ENCODE assay signal across 1 cellular context in the genomic region with DNA sequence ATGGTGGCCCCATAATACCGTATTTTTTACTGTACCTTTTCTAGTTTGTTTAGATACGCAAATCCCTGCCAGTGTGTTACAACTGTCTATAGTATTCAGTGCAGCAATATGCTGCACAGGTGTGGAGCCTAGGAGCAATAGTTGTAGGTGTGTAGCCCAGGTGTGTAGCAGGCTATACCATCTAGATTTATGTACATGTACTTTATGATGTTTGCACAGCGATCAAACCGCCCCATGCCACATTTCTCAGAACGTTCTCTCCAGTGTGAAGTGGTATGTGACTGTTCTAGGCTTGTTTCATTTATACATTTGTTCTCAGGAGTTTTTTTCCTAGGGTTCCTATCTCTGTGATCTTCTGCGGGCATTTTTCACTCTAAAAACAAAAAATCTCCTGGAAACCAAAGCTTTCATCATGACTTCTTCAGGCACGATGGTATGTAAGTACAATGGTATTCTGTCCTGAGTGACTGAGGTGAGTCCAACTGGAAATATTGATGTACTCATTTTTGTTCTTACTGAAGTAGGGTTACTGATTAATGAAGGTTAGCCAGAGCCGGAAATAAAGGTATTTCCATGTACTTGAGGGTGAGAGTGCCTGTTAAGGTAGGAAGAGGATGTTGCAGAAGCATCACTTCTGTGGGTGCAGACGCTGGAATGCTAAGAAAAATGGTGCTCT.
TF ChIP-seq lines count a peak whose summit lies in the region.

No MANE protein-coding gene starts in this region.

TF ChIP-seq in HepG2, 621 proteins besides CTCF, POLR2A, EP300 and RAD21 (continued from another document):
- TF ChIP-seq, protein P1, sequence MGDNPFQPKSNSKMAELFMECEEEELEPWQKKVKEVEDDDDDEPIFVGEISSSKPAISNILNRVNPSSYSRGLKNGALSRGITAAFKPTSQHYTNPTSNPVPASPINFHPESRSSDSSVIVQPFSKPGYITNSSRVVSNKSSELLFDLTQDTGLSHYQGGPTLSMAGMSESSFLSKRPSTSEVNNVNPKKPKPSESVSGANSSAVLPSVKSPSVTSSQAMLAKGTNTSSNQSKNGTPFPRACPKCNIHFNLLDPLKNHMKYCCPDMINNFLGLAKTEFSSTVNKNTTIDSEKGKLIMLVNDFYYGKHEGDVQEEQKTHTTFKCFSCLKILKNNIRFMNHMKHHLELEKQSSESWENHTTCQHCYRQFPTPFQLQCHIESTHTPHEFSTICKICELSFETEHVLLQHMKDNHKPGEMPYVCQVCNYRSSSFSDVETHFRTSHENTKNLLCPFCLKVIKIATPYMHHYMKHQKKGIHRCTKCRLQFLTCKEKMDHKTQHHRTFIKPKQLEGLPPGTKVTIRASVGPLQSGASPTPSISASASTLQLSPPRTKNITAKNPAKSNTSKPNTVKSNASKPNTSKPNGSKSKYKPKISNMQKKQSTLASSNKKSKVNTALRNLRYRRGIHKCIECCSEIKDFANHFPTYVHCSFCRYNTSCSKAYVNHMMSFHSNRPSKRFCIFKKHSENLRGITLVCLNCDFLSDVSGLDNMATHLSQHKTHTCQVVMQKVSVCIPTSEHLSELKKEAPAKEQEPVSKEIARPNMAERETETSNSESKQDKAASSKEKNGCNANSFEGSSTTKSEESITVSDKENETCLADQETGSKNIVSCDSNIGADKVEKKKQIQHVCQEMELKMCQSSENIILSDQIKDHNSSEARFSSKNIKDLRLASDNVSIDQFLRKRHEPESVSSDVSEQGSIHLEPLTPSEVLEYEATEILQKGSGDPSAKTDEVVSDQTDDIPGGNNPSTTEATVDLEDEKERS (CRISPR knock-in tag; IDR thresholded peaks at IDR 0.05), result no peak
- TF ChIP-seq ZNF749 (CRISPR knock-in tag; IDR thresholded peaks at IDR 0.05; ENCODE audit: borderline replicate concordance) (no peak), ETV5 (CRISPR knock-in tag; IDR thresholded peaks at IDR 0.05; ENCODE audit: borderline replicate concordance) (peak; percentile 45; the same call in 1 of the 2 replicates), MATR3 (CRISPR knock-in tag; IDR thresholded peaks at IDR 0.05) (no peak), MED1 (CRISPR knock-in tag; IDR thresholded peaks at IDR 0.05) (peak; percentile 28; the same call in 1 of the 2 replicates)
